ENCODE assay signal across 12 cellular contexts in the genomic region with DNA sequence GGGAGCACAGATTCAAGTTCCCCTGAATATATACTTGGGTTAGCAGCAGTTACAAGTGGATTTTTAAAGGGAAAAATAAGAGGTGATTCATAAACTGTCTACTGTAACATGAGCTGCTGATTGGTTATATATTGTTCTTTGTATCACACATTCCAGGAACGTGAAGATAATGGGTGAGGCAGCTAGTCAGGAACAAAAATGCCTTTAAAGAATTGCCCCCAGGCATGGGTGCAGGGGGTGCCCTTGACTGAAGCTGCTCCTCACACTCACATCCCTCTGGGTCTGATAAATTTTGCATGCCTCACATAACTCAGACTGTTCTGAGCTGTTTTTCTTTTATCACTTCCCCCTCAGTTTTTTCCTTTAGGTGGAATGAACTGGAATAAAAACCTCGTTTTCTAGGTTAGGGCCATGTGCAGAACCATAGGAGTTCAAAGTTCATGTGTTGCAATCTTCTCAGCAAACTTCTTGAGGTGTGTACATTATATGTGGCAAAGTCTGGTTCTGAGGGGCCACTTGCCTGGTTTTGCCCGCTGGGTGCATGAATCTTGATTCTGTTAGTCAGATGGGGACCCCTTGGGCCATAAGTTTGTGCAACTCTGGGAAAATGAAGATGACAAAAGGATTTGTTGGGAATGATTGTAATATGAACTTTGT. TPM values are rescaled to one million over a fixed set of nuclear protein-coding genes. Genes with fewer than 3 reads are reported as not detected.
DNase-seq lines count a peak whose midpoint lies in the region; ATAC-seq, FAIRE-seq and TF ChIP-seq lines count a peak whose summit lies in the region.
"Had no signal": no experiment of that assay in that cellular context is flagged by ENCODE, and none has a peak within 500 bp of the region (broad histone marks: within the 10 kb centered on the region; RNA-seq: fewer than 3 reads in every experiment).

No MANE protein-coding gene starts in this region.

- H3K27ac ChIP-seq in K562 (ENCODE audit: extremely low read depth, low read depth, low read length) (no peak overlapping the region), body of pancreas (no peak overlapping the region)
- H3K27ac ChIP-seq in CD4-positive, alpha-beta memory T cell (ENCODE audit: low read depth, low read length), result no peak overlapping the region
- H3K27ac ChIP-seq: neutrophil had no signal

- H3K36me3 Mint-ChIP-seq in CD4-positive, alpha-beta memory T cell, result peaks cover 23 to 36% of the 10 kb centered on the region in 2 donors
- peaks cover 5% of the 10 kb centered on the region for H3K36me3 Mint-ChIP-seq in activated CD4-positive, alpha-beta memory T cell treated with anti-CD3 and anti-CD28 coated beads, Interleukin-2, amount 10 ng/mL, durations not matched to agents 7 days and 5 days (ENCODE audit: low read depth)

- H3K9ac ChIP-seq in K562 (ENCODE audit: insufficient read depth in 1 of 2, low read depth in 2 of 2, low read length in 2 of 2), result no peak overlapping the region

- H3K27me3 ChIP-seq in K562 (ENCODE audit: control insufficient read depth in 2 of 2, insufficient read depth in 2 of 2, low read length in 2 of 2) (no peaks in the 10 kb centered on the region), body of pancreas (no peaks in the 10 kb centered on the region)
- no peaks in the 10 kb centered on the region for H3K27me3 ChIP-seq in CD4-positive, alpha-beta memory T cell (ENCODE audit: insufficient read depth, low read length)
- H3K27me3 ChIP-seq: neutrophil had no signal

- H3K9me3 ChIP-seq in K562 (replicated peaks; ENCODE audit: control insufficient read depth, insufficient read depth, low read depth, low read length) (no peaks in the 10 kb centered on the region), body of pancreas (no peaks in the 10 kb centered on the region)
- no peaks in the 10 kb centered on the region for H3K9me3 ChIP-seq in CD4-positive, alpha-beta memory T cell (ENCODE audit: control insufficient read depth in 1 of 2, low read length in 2 of 2)
- H3K9me3 ChIP-seq: neutrophil had no signal

- no peak overlapping the region for H3K4me3 Mint-ChIP-seq in CD4-positive, alpha-beta memory T cell
- no peak overlapping the region for H3K4me3 Mint-ChIP-seq in activated CD4-positive, alpha-beta memory T cell treated with anti-CD3 and anti-CD28 coated beads, Interleukin-2, amount 10 ng/mL, durations not matched to agents 7 days and 5 days

- no peak overlapping the region for H3K27ac Mint-ChIP-seq in CD4-positive, alpha-beta memory T cell
- no peak overlapping the region for H3K27ac Mint-ChIP-seq in activated CD4-positive, alpha-beta memory T cell treated with anti-CD3 and anti-CD28 coated beads, Interleukin-2, amount 10 ng/mL, durations not matched to agents 7 days and 5 days

- H3K79me2 ChIP-seq in K562 (ENCODE audit: control insufficient read depth, insufficient read depth, low read length), result no peaks in the 10 kb centered on the region

- no peak for TF ChIP-seq CTCF in K562 (IDR thresholded peaks at IDR 0.05 in 2 of 3, conservative IDR thresholded peaks at IDR 0.05 in 1 of 3; ENCODE audit: insufficient read depth in 2 of 3, low read depth in 1 of 3, low read length in 3 of 3)
- TF ChIP-seq CTCF in body of pancreas (IDR thresholded peaks at IDR 0.05), result no peak

- CTCF ChIA-PET in K562 (lab: Yijun Ruan, JAX; ENCODE audit: low intra/inter-chr PET ratio), result no interaction called here
- CTCF ChIA-PET in CD4-positive, alpha-beta memory T cell (lab: Charles Lee; ENCODE audit: partially characterized antibody), result no interaction called here
- CTCF ChIA-PET in activated CD4-positive, alpha-beta memory T cell treated with anti-CD3 and anti-CD28 coated beads, Interleukin-2, amount 10 ng/mL, durations not matched to agents 7 days and 5 days (lab: Charles Lee), result no interaction called here

- BruUV-seq in K562 (replicated peaks; lab: Mats Ljungman, UMichigan), result no TSS peak

- no peaks in the 10 kb centered on the region for H3K4me1 Mint-ChIP-seq in CD4-positive, alpha-beta memory T cell
- H3K4me1 Mint-ChIP-seq in activated CD4-positive, alpha-beta memory T cell treated with anti-CD3 and anti-CD28 coated beads, Interleukin-2, amount 10 ng/mL, durations not matched to agents 7 days and 5 days, result peaks cover 3% of the 10 kb centered on the region

- H3K4me1 ChIP-seq in K562 (replicated peaks in 1 of 2; ENCODE audit: control insufficient read depth in 2 of 2, insufficient read depth in 2 of 2, low read length in 2 of 2) (no peaks in the 10 kb centered on the region; a peak in 2 of 5 replicates), body of pancreas (no peaks in the 10 kb centered on the region)
- H3K4me1 ChIP-seq in CD4-positive, alpha-beta memory T cell (ENCODE audit: insufficient read depth, low read length), result no peaks in the 10 kb centered on the region

- ATAC-seq in K562 (peak; percentile 21; the same call in 1 of the 3 replicates), body of pancreas (no peak), GM21423 (IDR thresholded peaks at IDR 0.05; ENCODE audit: unreplicated experiment) (no peak)

- H3K36me3 ChIP-seq in K562 (ENCODE audit: control insufficient read depth, insufficient read depth, low read length), result no peaks in the 10 kb centered on the region
- no peaks in the 10 kb centered on the region for H3K36me3 ChIP-seq in CD4-positive, alpha-beta memory T cell (ENCODE audit: insufficient read depth, low read length)
- no peaks in the 10 kb centered on the region for H3K36me3 ChIP-seq in body of pancreas (replicated peaks in 1 of 2; ENCODE audit: insufficient read depth in 1 of 2, low read depth in 2 of 2)
- H3K36me3 ChIP-seq: neutrophil had no signal

- no peaks in the 10 kb centered on the region for H3K27me3 Mint-ChIP-seq in CD4-positive, alpha-beta memory T cell
- H3K27me3 Mint-ChIP-seq in activated CD4-positive, alpha-beta memory T cell treated with anti-CD3 and anti-CD28 coated beads, Interleukin-2, amount 10 ng/mL, durations not matched to agents 7 days and 5 days, result no peaks in the 10 kb centered on the region

- H3K4me2 ChIP-seq in K562 (ENCODE audit: insufficient read depth, low read length), result no peak overlapping the region

- DNase-seq in Caki2 (ENCODE audit: low read depth) (peak; percentile 86), LoVo (ENCODE audit: low spot score) (peak; percentile 84), K562 (ENCODE audit: extremely low read depth in 1 of 4, low spot score in 3 of 4) (no peak), kidney tubule cell (ENCODE audit: low spot score) (peak; percentile 88), body of pancreas (no peak)
- DNase-seq in CD4-positive, alpha-beta memory T cell, result no peak
- no peak for DNase-seq in activated CD4-positive, alpha-beta memory T cell treated with anti-CD3 and anti-CD28 coated beads, Interleukin-2, amount 10 ng/mL, durations not matched to agents 7 days and 5 days
- DNase-seq: activated T-cell treated with anti-CD3 and anti-CD28 coated beads, Interleukin-2, amount 50 U/mL, for 1 hour; cortex of kidney; NCI-H1105 treated with DMSO at 0.1 percent for 48 hours had no signal

- no peaks in the 10 kb centered on the region for H3K9me1 ChIP-seq in K562 (ENCODE audit: control insufficient read depth, insufficient read depth, low read length)

- no peaks in the 10 kb centered on the region for H4K20me1 ChIP-seq in K562 (replicated peaks; ENCODE audit: control insufficient read depth, insufficient read depth, low read length)

- intact Hi-C loops in K562 (cut with micrococcal nuclease), result no loop called here
- intact Hi-C loops in CD4-positive, alpha-beta memory T cell (cut with micrococcal nuclease), result no loop called here
- intact Hi-C loops in body of pancreas (cut with DNase I), result no loop called here

- POLR2A ChIA-PET in K562 (lab: Yijun Ruan, JAX), result interaction anchor here (0.6 to 1.6 kb wide), 6 partner anchors 10 to 32 kb away, joined by 3 to 6 read pairs (median 3); no protein-coding TSS in a partner anchor
- POLR2A ChIA-PET in CD4-positive, alpha-beta memory T cell (lab: Charles Lee; ENCODE audit: partially characterized antibody), result interaction anchor here (0.8 kb wide), 1 partner anchor 14 kb away, joined by 3 read pairs; no protein-coding TSS in a partner anchor
- POLR2A ChIA-PET in activated CD4-positive, alpha-beta memory T cell treated with anti-CD3 and anti-CD28 coated beads, Interleukin-2, amount 10 ng/mL, durations not matched to agents 7 days and 5 days (lab: Charles Lee), result no interaction called here

- no peak for TF ChIP-seq EP300 in K562 (IDR thresholded peaks at IDR 0.05; ENCODE audit: low read length)

- 35% methylated on average over 3 of the region's 3 CpGs for WGBS in K562 (ENCODE audit: insufficient coverage, low coverage, missing lambda C conversion rate)
- 58 to 60% methylated on average over 3 of the region's 3 CpGs for WGBS in body of pancreas, 2 donors

- in situ Hi-C loops in Caki2 (cut with HindIII; ENCODE audit: low pct_unique_long_range_greater_than_20kb, low sequenced_read_pairs) (no loop called here), K562 (cut with MboI) (no loop called here)

- no peak for TF ChIP-seq POLR2A in K562 (conservative IDR thresholded peaks at IDR 0.05)
- no peak for TF ChIP-seq POLR2A in body of pancreas (IDR thresholded peaks at IDR 0.05)

- TF ChIP-seq RAD21 in K562 (CRISPR knock-in tag; conservative IDR thresholded peaks at IDR 0.05 in 1 of 2, IDR thresholded peaks at IDR 0.05 in 1 of 2), result no peak

- peak; percentile 11 for FAIRE-seq in K562 (lab: Jason Lieb, UNC)

- no peaks in the 10 kb centered on the region for H3K9me3 Mint-ChIP-seq in CD4-positive, alpha-beta memory T cell
- no peaks in the 10 kb centered on the region for H3K9me3 Mint-ChIP-seq in activated CD4-positive, alpha-beta memory T cell treated with anti-CD3 and anti-CD28 coated beads, Interleukin-2, amount 10 ng/mL, durations not matched to agents 7 days and 5 days

- H3K4me3 ChIP-seq in K562 (no peak overlapping the region), body of pancreas (no peak overlapping the region)
- H3K4me3 ChIP-seq in CD4-positive, alpha-beta memory T cell (ENCODE audit: low read length in 2 of 2), result no peak overlapping the region

- no peak overlapping the region for H2AFZ ChIP-seq in K562 (ENCODE audit: low read depth, low read length)

RNA-seq across cellular contexts. Expression of a gene that starts 21.1 kb away (rescaled TPM):
- 2.9 and 5.4 TPM in 2 replicates for total RNA-seq in Caki2 (2014; rRNA removed; shearing (Covaris generic); ENCODE audit: low replicate concordance)
- 4.0 and 5.3 TPM in 2 replicates for total RNA-seq in K562 (2011; cell fraction: chromatin; rRNA removed; ENCODE audit: low replicate concordance)
- total RNA-seq in K562 (2011; cell fraction: nucleolus; rRNA removed), result 2.7 and 3.4 TPM in 2 replicates
- total RNA-seq in K562 (2011; cell fraction: nucleoplasm; rRNA removed), result 4.6 and 8.7 TPM in 2 replicates
- total RNA-seq in K562 (2014; rRNA removed), result 0.32 and 0.98 TPM in 2 replicates
- 0.95 and 1.1 TPM in 2 replicates for total RNA-seq in K562 (2014; rRNA removed; fragmentation: Illumina TruSeq; extraction: Trizol)
- total RNA-seq in K562 (2015; rRNA removed; fragmentation: Illumina TruSeq; extraction: Trizol), result 0.94 and 1.3 TPM in 2 replicates
- total RNA-seq in K562 (2021), result 1.8 and 2.1 TPM in 2 replicates
- 3.1 and 3.4 TPM in 2 replicates for polyA plus RNA-seq in K562 (2011; rRNA removed)
- 1.9 and 3.3 TPM in 2 replicates for polyA plus RNA-seq in K562 (2011; cell fraction: cytosol; rRNA removed)
- 4.1 and 5.3 TPM in 2 replicates for polyA plus RNA-seq in K562 (2011; cell fraction: nucleus; rRNA removed)
- polyA plus RNA-seq in K562 (2012), result 1.9 and 3.5 TPM in 2 replicates
- 1.9 TPM in 2 replicates for polyA plus RNA-seq in K562 (2014; fragmentation: Illumina TruSeq; extraction: Trizol)
- polyA plus RNA-seq in K562 (2014; fragmentation: Nextera tagmentation; extraction: Ambion mirVana), result under 1 TPM; 0.42 to 0.52 TPM
- polyA plus RNA-seq in K562 (2014; rRNA removed), result 2.4 and 2.8 TPM in 2 replicates
- 1.5 and 1.8 TPM in 2 replicates for polyA minus RNA-seq in K562 (2011; rRNA and poly(A)+ RNA removed)
- 0.76 TPM in 1 of 2 replicates, not detected in the other for polyA minus RNA-seq in K562 (2011; cell fraction: cytosol; rRNA and poly(A)+ RNA removed)
- polyA minus RNA-seq in K562 (2011; cell fraction: nucleus; rRNA and poly(A)+ RNA removed), result 1.6 and 1.9 TPM in 2 replicates
- 1 to 10 TPM; 3.6 to 4.3 TPM for total RNA-seq in CD4-positive, alpha-beta memory T cell
- 1 to 10 TPM; 1.3 to 2.5 TPM for polyA plus RNA-seq in CD4-positive, alpha-beta memory T cell
- total RNA-seq in activated CD4-positive, alpha-beta memory T cell treated with anti-CD3 and anti-CD28 coated beads, Interleukin-2, amount 10 ng/mL, durations not matched to agents 7 days and 5 days, result 1 to 10 TPM; 2.4 TPM
- total RNA-seq in body of pancreas, result 1 to 10 TPM in 1 of 2 donors, under 1 TPM in 1; 0.78 to 2.0 TPM

Comparison
In these comparisons a context has a peak if more than half of its experiments do, and no peak if none do; other contexts are left out.
1. DNase-seq: peak in Caki2 (single experiment), LoVo (single experiment) and kidney tubule cell (single experiment); none in K562 (0 of 4), CD4-positive, alpha-beta memory T cell (0 of 5), activated CD4-positive, alpha-beta memory T cell treated with anti-CD3 and anti-CD28 coated beads, Interleukin-2, amount 10 ng/mL, durations not matched to agents 7 days and 5 days (single experiment) and body of pancreas (0 of 4).